Comparison of ENCODE assay signal across 7 cellular contexts in genomic region chr11:67382481-67383136, GRCh38. TPM values are rescaled to one million over a fixed set of nuclear protein-coding genes. Genes with fewer than 3 reads are reported as not detected.
DNase-seq lines count a peak whose midpoint lies in the region; ATAC-seq, FAIRE-seq and TF ChIP-seq lines count a peak whose summit lies in the region.

No MANE protein-coding gene starts in this region.

- peaks cover 25% of the 10 kb centered on the region for H3K4me1 ChIP-seq in Karpas-422 (ENCODE audit: low read length)
- H3K4me1 ChIP-seq in SJCRH30: peaks cover 5% of the 10 kb centered on the region
- H3K4me1 ChIP-seq in pancreas: no peaks in the 10 kb centered on the region

- H4K20me1 ChIP-seq in Karpas-422 (ENCODE audit: insufficient read depth, low read depth, low read length): no peaks in the 10 kb centered on the region

- H3K27ac Mint-ChIP-seq in type B pancreatic cell: peak overlapping the region; percentile 48

- intact Hi-C loops in pancreas (cut with DNase I): loop anchor here in 2 of 3 donors (5.0 to 10.0 kb wide), 2 partner anchors 35 to 128 kb away; no protein-coding TSS in a partner anchor

- WGBS in pancreas, 2 donors: 29 to 31% methylated on average over 12 of the region's 12 CpGs

- no peak overlapping the region for H3K4me3 ChIP-seq in GM12875 (ENCODE audit: low read depth, low read length)
- H3K4me3 ChIP-seq in Karpas-422 (ENCODE audit: low read length): no peak overlapping the region
- H3K4me3 ChIP-seq in SJCRH30: no peak overlapping the region
- no peak overlapping the region for H3K4me3 ChIP-seq in pancreas

- FAIRE-seq in pancreas (lab: Jason Lieb, UNC): no peak

- H3K36me3 Mint-ChIP-seq in type B pancreatic cell: no peaks in the 10 kb centered on the region

- ATAC-seq in pancreas: peak; percentile 75 to 95 (median 92)

- H3K9me2 ChIP-seq in Karpas-422 (replicated peaks; ENCODE audit: insufficient read depth, low read length): no peaks in the 10 kb centered on the region

- H3K9ac ChIP-seq in Karpas-422 (ENCODE audit: low read length): no peak overlapping the region

- H2AFZ ChIP-seq in Karpas-422 (ENCODE audit: low read length): no peak overlapping the region

- no peaks in the 10 kb centered on the region for H3K9me3 Mint-ChIP-seq in type B pancreatic cell

- H3K4me3 Mint-ChIP-seq in type B pancreatic cell: no peak overlapping the region

- peaks cover 36% of the 10 kb centered on the region for H3K27me3 Mint-ChIP-seq in type B pancreatic cell

- TF ChIP-seq CTCF in GM12875 (IDR thresholded peaks at IDR 0.05; ENCODE audit: borderline replicate concordance, insufficient read depth, low read depth, low read length) (peak; percentile 98), pancreas (IDR thresholded peaks at IDR 0.05) (peak; percentile 89 to 96 (median 91)), type B pancreatic cell (conservative IDR thresholded peaks at IDR 0.05) (peak; percentile 97)

- H3K9me3 ChIP-seq in Karpas-422 (ENCODE audit: low read length): no peaks in the 10 kb centered on the region
- no peaks in the 10 kb centered on the region for H3K9me3 ChIP-seq in SJCRH30 (replicated peaks)
- H3K9me3 ChIP-seq in pancreas: no peaks in the 10 kb centered on the region

- peak; percentile 94 for DNase-seq in Karpas-422
- DNase-seq in SJCRH30: peak; percentile 75 to 89
- DNase-seq in activated gamma-delta T cell treated with anti-CD3 and anti-CD28 coated beads, Interleukin-2, amount 50 U/mL, for 16 hours (ENCODE audit: low read depth): peak; percentile 71
- peak; percentile 57 for DNase-seq in foreskin melanocyte
- DNase-seq in pancreas: peak; percentile 66 to 91 (median 84)
- peak; percentile 86 for DNase-seq in type B pancreatic cell (ENCODE audit: extremely low spot score, unreplicated experiment)

- H3K4me1 Mint-ChIP-seq in type B pancreatic cell (ENCODE audit: unreplicated experiment): peaks cover 9% of the 10 kb centered on the region

- H3K4me2 ChIP-seq in Karpas-422 (ENCODE audit: low read depth, low read length, poor library complexity, severe bottlenecking): no peak overlapping the region

- H3K36me3 ChIP-seq in Karpas-422 (ENCODE audit: insufficient read depth, low read length) (no peaks in the 10 kb centered on the region), SJCRH30 (no peaks in the 10 kb centered on the region), pancreas (no peaks in the 10 kb centered on the region)

- H3K27me3 ChIP-seq in Karpas-422 (ENCODE audit: low read length): no peaks in the 10 kb centered on the region
- H3K27me3 ChIP-seq in SJCRH30: no peaks in the 10 kb centered on the region
- no peaks in the 10 kb centered on the region for H3K27me3 ChIP-seq in pancreas

- H3K27ac ChIP-seq in Karpas-422 (ENCODE audit: low read length) (no peak overlapping the region), SJCRH30 (no peak overlapping the region), pancreas (no peak overlapping the region)

- H3K79me2 ChIP-seq in Karpas-422 (ENCODE audit: low read length): no peaks in the 10 kb centered on the region

RNA-seq across cellular contexts. Expression of gene RAD9A, which starts 9.2 kb away (rescaled TPM):
- 14.8 and 19.2 TPM in 2 replicates for total RNA-seq in Karpas-422 (2014; rRNA removed; shearing (Covaris generic); ENCODE audit: low replicate concordance)
- total RNA-seq in SJCRH30 (2014; rRNA removed; shearing (Covaris generic)): 9.4 and 11.7 TPM in 2 replicates
- 10 to 100 TPM in 5 of 6 donors, 1 to 10 TPM in 1; 9.4 to 18.0 (median 12.8) TPM for total RNA-seq in pancreas
- 10 to 100 TPM; 39.8 to 45.2 TPM for polyA plus RNA-seq in pancreas
- total RNA-seq in type B pancreatic cell (ENCODE audit: low replicate concordance): 29.5 and 41.2 TPM in 2 replicates

RNA-seq across cellular contexts. Expression of gene CLCF1, which starts 9.2 kb away (rescaled TPM):
- 6.4 and 13.9 TPM in 2 replicates for total RNA-seq in Karpas-422 (2014; rRNA removed; shearing (Covaris generic); ENCODE audit: low replicate concordance)
- total RNA-seq in SJCRH30 (2014; rRNA removed; shearing (Covaris generic)): 5.2 and 6.1 TPM in 2 replicates
- total RNA-seq in pancreas (1 to 10 TPM; 1.3 to 5.0 (median 2.3) TPM), type B pancreatic cell (ENCODE audit: low replicate concordance) (3.2 and 6.7 TPM in 2 replicates)
- polyA plus RNA-seq in pancreas: 10 to 100 TPM in 1 of 2 donors, 1 to 10 TPM in 1; 9.4 to 11.2 TPM

RNA-seq across cellular contexts. Expression of gene PPP1CA, which starts 19.0 kb away (rescaled TPM):
- total RNA-seq in Karpas-422 (2014; rRNA removed; shearing (Covaris generic); ENCODE audit: low replicate concordance): 218 and 332 TPM in 2 replicates
- total RNA-seq in SJCRH30 (2014; rRNA removed; shearing (Covaris generic)): 169 and 197 TPM in 2 replicates
- total RNA-seq in pancreas: 10 to 100 TPM; 49.0 to 72.8 (median 62.9) TPM
- 10 to 100 TPM; 57.7 to 68.5 TPM for polyA plus RNA-seq in pancreas
- total RNA-seq in type B pancreatic cell (ENCODE audit: low replicate concordance): 137 TPM in 2 replicates

RNA-seq across cellular contexts. Expression of gene TBC1D10C, which starts 21.3 kb away (rescaled TPM):
- 52.4 and 122 TPM in 2 replicates for total RNA-seq in Karpas-422 (2014; rRNA removed; shearing (Covaris generic); ENCODE audit: low replicate concordance)
- not detected in 2 replicates for total RNA-seq in SJCRH30 (2014; rRNA removed; shearing (Covaris generic))
- 1 to 10 TPM in 4 of 6 donors, under 1 TPM in 2; 0.05 to 2.9 (median 1.1) TPM for total RNA-seq in pancreas
- polyA plus RNA-seq in pancreas: 1 to 10 TPM; 1.5 to 2.5 TPM
- 0.87 TPM in 1 of 2 replicates, not detected in the other for total RNA-seq in type B pancreatic cell (ENCODE audit: low replicate concordance)

RNA-seq across cellular contexts. Expression of gene POLD4, which starts 29.3 kb away (rescaled TPM):
- 362 and 684 TPM in 2 replicates for total RNA-seq in Karpas-422 (2014; rRNA removed; shearing (Covaris generic); ENCODE audit: low replicate concordance)
- total RNA-seq in SJCRH30 (2014; rRNA removed; shearing (Covaris generic)): 35.4 and 37.5 TPM in 2 replicates
- total RNA-seq in pancreas: 10 to 100 TPM; 35.0 to 50.8 (median 43.4) TPM
- polyA plus RNA-seq in pancreas: 10 to 100 TPM; 80.6 to 99.3 TPM
- 15.0 and 29.4 TPM in 2 replicates for total RNA-seq in type B pancreatic cell (ENCODE audit: low replicate concordance)
